In the genomic region with DNA sequence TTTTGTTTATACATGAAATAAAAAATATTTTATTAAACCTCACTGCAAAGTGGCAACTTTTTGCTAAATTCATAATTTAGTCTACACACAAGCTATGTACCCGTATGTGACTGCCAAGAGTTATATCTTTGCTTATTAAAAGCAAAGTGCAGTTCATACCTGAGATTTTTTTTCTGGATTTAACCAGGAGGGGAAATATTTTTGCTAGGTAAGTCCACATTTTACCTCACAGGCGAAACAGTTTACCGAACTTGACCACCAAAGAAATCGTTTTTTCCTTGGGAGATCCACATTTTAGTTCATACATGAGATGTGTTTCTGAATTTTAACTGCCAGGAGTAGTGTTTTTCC, we compare ENCODE assay signal across 8 cellular contexts. TPM values are rescaled to one million over a fixed set of nuclear protein-coding genes. Genes with fewer than 3 reads are reported as not detected.
DNase-seq lines count a peak whose midpoint lies in the region; ATAC-seq and TF ChIP-seq lines count a peak whose summit lies in the region.

No MANE protein-coding gene starts in this region.

- H3K9me2 ChIP-seq in GM23338 (ENCODE audit: insufficient read depth), result no peaks in the 10 kb centered on the region
- H3K9me2 ChIP-seq in SU-DHL-6 (replicated peaks; ENCODE audit: insufficient read depth, low read length), result no peaks in the 10 kb centered on the region

- H4K20me1 ChIP-seq in GM23338 (replicated peaks; ENCODE audit: insufficient read depth) (peaks cover 19% of the 10 kb centered on the region), SU-DHL-6 (ENCODE audit: low read depth, low read length) (no peaks in the 10 kb centered on the region; the same call in 1 of the 2 replicates)

- H3K4me1 ChIP-seq in GM23338 (ENCODE audit: insufficient read depth), result peaks cover 18% of the 10 kb centered on the region

- ATAC-seq in GM23338 (no peak), GM21390 (IDR thresholded peaks at IDR 0.05; ENCODE audit: unreplicated experiment) (no peak), HG02970 (IDR thresholded peaks at IDR 0.05; ENCODE audit: low FRiP score, unreplicated experiment) (no peak)

- H3K9me3 ChIP-seq in SU-DHL-6 (ENCODE audit: insufficient read depth, low read length), result no peaks in the 10 kb centered on the region

- peaks cover 16% of the 10 kb centered on the region for H3K4me1 Mint-ChIP-seq in GM23338

- no peak overlapping the region for H3K9ac ChIP-seq in SU-DHL-6 (ENCODE audit: low read length)

- H3F3A ChIP-seq in GM23338 (replicated peaks; ENCODE audit: low read depth) (peaks cover 27% of the 10 kb centered on the region), SU-DHL-6 (ENCODE audit: insufficient read depth) (peaks cover 28% of the 10 kb centered on the region)

- H3K36me3 Mint-ChIP-seq in GM23338 (ENCODE audit: low read depth), result peaks cover 23% of the 10 kb centered on the region

- H2AFZ ChIP-seq in GM23338, result no peak overlapping the region
- H2AFZ ChIP-seq in SU-DHL-6 (ENCODE audit: low read depth, low read length, severe bottlenecking), result peak overlapping the region; percentile 80

- H3K27ac Mint-ChIP-seq in GM23338, result no peak overlapping the region

- peak overlapping the region; percentile 88 for H3K4me2 ChIP-seq in GM23338
- peak overlapping the region; percentile 72 for H3K4me2 ChIP-seq in SU-DHL-6 (ENCODE audit: low read depth, low read length, poor library complexity, severe bottlenecking)

- no peak for TF ChIP-seq CTCF in GM23338 (conservative IDR thresholded peaks at IDR 0.05; ENCODE audit: low read depth in 2 of 2)
- TF ChIP-seq CTCF in SU-DHL-6 (IDR thresholded peaks at IDR 0.05; ENCODE audit: insufficient read depth, low read length, poor library complexity, severe bottlenecking), result no peak
- no peak for TF ChIP-seq CTCF in fibroblast of villous mesenchyme (IDR thresholded peaks at IDR 0.05; ENCODE audit: insufficient read depth, low read depth, low read length)

- peak overlapping the region; percentile 93 for H3K4me3 Mint-ChIP-seq in GM23338

- peaks cover 4% of the 10 kb centered on the region; the same call in 1 of the 2 replicates for H3K36me3 ChIP-seq in GM23338 (ENCODE audit: insufficient read depth)
- H3K36me3 ChIP-seq in SU-DHL-6 (ENCODE audit: low read length), result peaks cover 3% of the 10 kb centered on the region; the same call in 1 of the 2 replicates

- H3K4me3 ChIP-seq in GM23338 (peak overlapping the region; percentile 98), SU-DHL-6 (ENCODE audit: insufficient read depth, low read length, poor library complexity, severe bottlenecking) (peak overlapping the region; percentile 63), fibroblast of villous mesenchyme (ENCODE audit: low read depth, low read length) (peak overlapping the region; percentile 76), skeletal muscle cell (ENCODE audit: low read depth, low read length) (peak overlapping the region; percentile 84)

- no peaks in the 10 kb centered on the region for H3K9me3 Mint-ChIP-seq in GM23338

- no peaks in the 10 kb centered on the region for H3K27me3 ChIP-seq in GM23338 (ENCODE audit: insufficient read depth)
- no peaks in the 10 kb centered on the region for H3K27me3 ChIP-seq in SU-DHL-6 (ENCODE audit: low read length)

- H3K27me3 Mint-ChIP-seq in GM23338 (ENCODE audit: insufficient read depth, low read depth, poor library complexity), result peaks cover 20% of the 10 kb centered on the region

- DNase-seq in GM23338 (ENCODE audit: low spot score) (no peak), fibroblast of villous mesenchyme (ENCODE audit: low read depth) (no peak), skeletal muscle cell (ENCODE audit: low read depth) (no peak), kidney glomerular epithelial cell (lab: John Stamatoyannopoulos, UW) (no peak), DMS 273 treated with DMSO at 0.1 percent for 48 hours (lab: John Stamatoyannopoulos, UW) (no peak)

- H3K27ac ChIP-seq in GM23338 (ENCODE audit: low read depth) (no peak overlapping the region), SU-DHL-6 (ENCODE audit: low read depth, low read length) (no peak overlapping the region)

- H3K79me2 ChIP-seq in GM23338 (replicated peaks; ENCODE audit: insufficient read depth) (peaks cover 38% of the 10 kb centered on the region), SU-DHL-6 (ENCODE audit: insufficient read depth, low read length) (peaks cover 33% of the 10 kb centered on the region)

TF ChIP-seq in GM23338, 12 proteins besides CTCF, POLR2A, EP300 and RAD21:
- TF ChIP-seq ZNF114 (CRISPR knock-in tag; IDR thresholded peaks at IDR 0.05), result no peak

RNA-seq across cellular contexts. Expression of a gene that starts 12.2 kb away (rescaled TPM):
- total RNA-seq in GM23338 (2014; rRNA removed; shearing (Covaris generic)), result 2.4 and 4.5 TPM in 2 replicates
- polyA plus RNA-seq in GM23338 (2016; fragmentation: Nextera tagmentation; extraction: Ambion mirVana), result 3.1 and 3.7 TPM in 2 replicates
- total RNA-seq in fibroblast of villous mesenchyme, result 0.43 TPM in 1 of 2 replicates, not detected in the other

RNA-seq across cellular contexts. Expression of a gene that starts 13.5 kb away (rescaled TPM):
- total RNA-seq in GM23338 (2014; rRNA removed; shearing (Covaris generic)), result not detected in 2 replicates
- not detected in 2 replicates for polyA plus RNA-seq in GM23338 (2016; fragmentation: Nextera tagmentation; extraction: Ambion mirVana)
- total RNA-seq in fibroblast of villous mesenchyme, result under 0.01 TPM in 1 of 2 replicates, not detected in the other

RNA-seq across cellular contexts. Expression of a gene that starts 19.3 kb away (rescaled TPM):
- 2.6 and 6.8 TPM in 2 replicates for total RNA-seq in GM23338 (2014; rRNA removed; shearing (Covaris generic))
- polyA plus RNA-seq in GM23338 (2016; fragmentation: Nextera tagmentation; extraction: Ambion mirVana), result 1.4 and 1.9 TPM in 2 replicates
- 0.32 and 1.3 TPM in 2 replicates for total RNA-seq in fibroblast of villous mesenchyme

RNA-seq across cellular contexts. Expression of a gene that starts 31.8 kb away (rescaled TPM):
- 79.1 and 128 TPM in 2 replicates for total RNA-seq in GM23338 (2014; rRNA removed; shearing (Covaris generic))
- 67.7 and 76.0 TPM in 2 replicates for polyA plus RNA-seq in GM23338 (2016; fragmentation: Nextera tagmentation; extraction: Ambion mirVana)
- total RNA-seq in fibroblast of villous mesenchyme, result 24.6 and 25.1 TPM in 2 replicates

RNA-seq across cellular contexts. Expression of a gene that starts 32.3 kb away (rescaled TPM):
- total RNA-seq in GM23338 (2014; rRNA removed; shearing (Covaris generic)), result 175 and 210 TPM in 2 replicates
- 142 and 146 TPM in 2 replicates for polyA plus RNA-seq in GM23338 (2016; fragmentation: Nextera tagmentation; extraction: Ambion mirVana)
- total RNA-seq in fibroblast of villous mesenchyme, result 43.6 and 46.4 TPM in 2 replicates
